ENCODE assay signal across 14 cellular contexts in the genomic region with DNA sequence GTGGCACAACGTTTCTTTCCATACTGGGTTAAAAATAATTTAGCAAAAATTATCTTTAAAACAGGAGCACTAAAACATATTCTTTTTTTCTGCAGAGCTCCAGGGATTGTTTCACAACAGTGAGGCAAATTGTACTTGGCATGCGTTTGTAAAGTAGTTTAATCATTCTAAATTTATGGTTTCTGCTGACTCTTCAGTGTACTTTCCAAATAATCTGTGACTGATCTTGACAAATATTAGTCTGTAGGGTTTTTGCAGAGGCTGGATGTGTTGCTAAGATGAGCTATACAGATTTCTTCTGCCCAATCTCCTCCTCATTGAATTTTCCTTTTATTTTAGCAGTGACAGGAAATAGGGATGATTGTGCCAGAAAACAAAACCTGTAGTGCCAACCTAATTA.
DNase-seq lines count a peak whose midpoint lies in the region; ATAC-seq, FAIRE-seq and TF ChIP-seq lines count a peak whose summit lies in the region.
"Had no signal": no experiment of that assay in that cellular context is flagged by ENCODE, and none has a peak within 500 bp of the region (broad histone marks: within the 10 kb centered on the region; RNA-seq: fewer than 3 reads in every experiment).

No MANE protein-coding gene starts in this region.

- H3K9ac ChIP-seq in HepG2 (ENCODE audit: insufficient read depth, low read depth, low read length) = no peak overlapping the region
- H3K9ac ChIP-seq in endocrine pancreas (ENCODE audit: control insufficient read depth, insufficient read depth, low read length) = no peak overlapping the region
- H3K9ac ChIP-seq: BLaER1 treated with 17β-estradiol and CSF1 and Interleukin-3, amounts not matched to agents 10 nM and 100 nM had no signal

- H3K4me2 ChIP-seq in HepG2 (ENCODE audit: low read depth, low read length) = no peak overlapping the region
- H3K4me2 ChIP-seq: BLaER1 treated with 17β-estradiol and CSF1 and Interleukin-3, amounts not matched to agents 10 nM and 100 nM had no signal

- TF ChIP-seq POLR2A in right lobe of liver (IDR thresholded peaks at IDR 0.05) (no peak), HepG2 (IDR thresholded peaks at IDR 0.05; ENCODE audit: insufficient read depth in 1 of 2, low read depth in 2 of 2, low read length in 2 of 2) (no peak)

- ATAC-seq in right lobe of liver (peak; percentile 58 to 81 (median 74)), HepG2 (no peak), left lobe of liver (peak; percentile 85), natural killer cell (no peak)

- H3K36me3 ChIP-seq in right lobe of liver (no peaks in the 10 kb centered on the region), HepG2 (replicated peaks in 1 of 2; ENCODE audit: control insufficient read depth in 1 of 2, insufficient read depth in 2 of 2, low read length in 2 of 2) (no peaks in the 10 kb centered on the region), endocrine pancreas (ENCODE audit: control insufficient read depth, insufficient read depth, low read length) (no peaks in the 10 kb centered on the region)
- H3K36me3 ChIP-seq: BLaER1 treated with 17β-estradiol and CSF1 and Interleukin-3, amounts not matched to agents 10 nM and 100 nM; HAP-1 had no signal

- no peak overlapping the region for H2AFZ ChIP-seq in HepG2 (ENCODE audit: low read length)

- no peak for TF ChIP-seq EP300 in HepG2 (IDR thresholded peaks at IDR 0.05; ENCODE audit: low read depth in 2 of 2, low read length in 2 of 2)
- no peak for TF ChIP-seq EP300 in HepG2 (CRISPR knock-in tag; IDR thresholded peaks at IDR 0.05; ENCODE audit: borderline replicate concordance)

- TF ChIP-seq RAD21 in HepG2 (CRISPR knock-in tag; IDR thresholded peaks at IDR 0.05) = no peak

- H3K27me3 ChIP-seq in right lobe of liver (no peaks in the 10 kb centered on the region), HepG2 (ENCODE audit: control insufficient read depth in 1 of 2, insufficient read depth in 2 of 2, low read length in 2 of 2) (no peaks in the 10 kb centered on the region), endocrine pancreas (ENCODE audit: control insufficient read depth, insufficient read depth, low read length) (no peaks in the 10 kb centered on the region)
- H3K27me3 ChIP-seq: BLaER1 treated with 17β-estradiol and CSF1 and Interleukin-3, amounts not matched to agents 10 nM and 100 nM had no signal

- no TSS peak for BruUV-seq in HepG2 (replicated peaks; lab: Mats Ljungman, UMichigan)

- H3K9me3 ChIP-seq in right lobe of liver (no peaks in the 10 kb centered on the region), HepG2 (ENCODE audit: low read length) (no peaks in the 10 kb centered on the region), endocrine pancreas (ENCODE audit: control insufficient read depth, low read length) (no peaks in the 10 kb centered on the region)
- H3K9me3 ChIP-seq: BLaER1 treated with 17β-estradiol and CSF1 and Interleukin-3, amounts not matched to agents 10 nM and 100 nM; HAP-1 had no signal

- peaks cover 0 to 15% (median 7%) of the 10 kb centered on the region in 4 donors for H3K4me1 ChIP-seq in right lobe of liver
- no peaks in the 10 kb centered on the region for H3K4me1 ChIP-seq in HepG2 (ENCODE audit: insufficient read depth, low read length)
- peaks cover 3% of the 10 kb centered on the region for H3K4me1 ChIP-seq in endocrine pancreas (ENCODE audit: control insufficient read depth, insufficient read depth, low read length)
- H3K4me1 ChIP-seq: HAP-1 had no signal

- H3K27ac ChIP-seq in right lobe of liver (no peak overlapping the region), HepG2 (ENCODE audit: extremely low read length, insufficient read depth, low read length) (no peak overlapping the region)
- H3K27ac ChIP-seq: 22Rv1; BLaER1 treated with 17β-estradiol and CSF1 and Interleukin-3, amounts not matched to agents 10 nM and 100 nM had no signal

- FAIRE-seq in HepG2 (lab: Jason Lieb, UNC) = no peak
- no peak for FAIRE-seq in urothelium cell line (lab: Jason Lieb, UNC)

- in situ Hi-C loops in HepG2 (cut with HindIII; ENCODE audit: extremely low pct_ligation_motif_present, low pct_unique_long_range_greater_than_20kb) = no loop called here

- H3K27ac Mint-ChIP-seq in natural killer cell = no peak overlapping the region
- H3K27ac Mint-ChIP-seq: CD4-positive, CD25-positive, alpha-beta regulatory T cell had no signal

- no peaks in the 10 kb centered on the region for H4K20me1 ChIP-seq in HepG2 (ENCODE audit: insufficient read depth, low read length)
- H4K20me1 ChIP-seq: BLaER1 treated with 17β-estradiol and CSF1 and Interleukin-3, amounts not matched to agents 10 nM and 100 nM had no signal

- DNase-seq in right lobe of liver (no peak), HepG2 (ENCODE audit: low spot score) (no peak), left lobe of liver (ENCODE audit: low spot score) (no peak), urothelium cell line (ENCODE audit: low spot score) (no peak), natural killer cell (no peak), AG08396 (ENCODE audit: low spot score) (no peak)
- DNase-seq: AML-193; CD4-positive, CD25-positive, alpha-beta regulatory T cell; DMS53; GOT3 had no signal

- H3K27me3 Mint-ChIP-seq in natural killer cell (ENCODE audit: low read depth in 2 of 2) = peaks cover 6 to 15% of the 10 kb centered on the region in 2 donors

- intact Hi-C loops in right lobe of liver (cut with DNase I) (no loop called here), HepG2 (cut with micrococcal nuclease; ENCODE audit: unreplicated experiment) (no loop called here), natural killer cell (cut with micrococcal nuclease) (no loop called here)

- H3K4me3 Mint-ChIP-seq in natural killer cell = no peak overlapping the region
- H3K4me3 Mint-ChIP-seq: CD4-positive, CD25-positive, alpha-beta regulatory T cell had no signal

- no peak overlapping the region for H3K4me3 ChIP-seq in right lobe of liver
- H3K4me3 ChIP-seq in HepG2 (replicated peaks in 1 of 3; ENCODE audit: insufficient read depth in 1 of 3, low read depth in 2 of 3, low read length in 3 of 3) = no peak overlapping the region
- H3K4me3 ChIP-seq in endocrine pancreas (ENCODE audit: control insufficient read depth, insufficient read depth, low read length) = peak overlapping the region; percentile 54
- H3K4me3 ChIP-seq: BLaER1 treated with 17β-estradiol and CSF1 and Interleukin-3, amounts not matched to agents 10 nM and 100 nM; HAP-1 had no signal

- H3K4me1 Mint-ChIP-seq in natural killer cell = no peaks in the 10 kb centered on the region
- H3K4me1 Mint-ChIP-seq: CD4-positive, CD25-positive, alpha-beta regulatory T cell had no signal

- 17% methylated on average over 2 of the region's 2 CpGs for WGBS in right lobe of liver (ENCODE audit: insufficient coverage, low coverage, low lambda C conversion rate, missing lambda C conversion rate)
- 2% methylated on average over 2 of the region's 2 CpGs for WGBS in HepG2 (ENCODE audit: low lambda C conversion rate)

- H3K9me3 Mint-ChIP-seq in natural killer cell = no peaks in the 10 kb centered on the region

- POLR2A ChIA-PET in HepG2 (lab: Yijun Ruan, JAX) = no interaction called here

- H3K36me3 Mint-ChIP-seq in natural killer cell = no peaks in the 10 kb centered on the region
- H3K36me3 Mint-ChIP-seq: CD4-positive, CD25-positive, alpha-beta regulatory T cell had no signal

- no peaks in the 10 kb centered on the region for H3K79me2 ChIP-seq in HepG2 (ENCODE audit: insufficient read depth, low read length)

- CTCF ChIA-PET in HepG2 (lab: Yijun Ruan, JAX; ENCODE audit: low intra/inter-chr PET ratio, low total read pairs) = no interaction called here

- TF ChIP-seq CTCF in right lobe of liver (IDR thresholded peaks at IDR 0.05) (no peak), HepG2 (CRISPR knock-in tag; IDR thresholded peaks at IDR 0.05) (no peak), natural killer cell (IDR thresholded peaks at IDR 0.05) (no peak)

TF ChIP-seq in HepG2, 621 proteins besides CTCF, POLR2A, EP300 and RAD21 (continues in another document):
- TF ChIP-seq, protein P1, sequence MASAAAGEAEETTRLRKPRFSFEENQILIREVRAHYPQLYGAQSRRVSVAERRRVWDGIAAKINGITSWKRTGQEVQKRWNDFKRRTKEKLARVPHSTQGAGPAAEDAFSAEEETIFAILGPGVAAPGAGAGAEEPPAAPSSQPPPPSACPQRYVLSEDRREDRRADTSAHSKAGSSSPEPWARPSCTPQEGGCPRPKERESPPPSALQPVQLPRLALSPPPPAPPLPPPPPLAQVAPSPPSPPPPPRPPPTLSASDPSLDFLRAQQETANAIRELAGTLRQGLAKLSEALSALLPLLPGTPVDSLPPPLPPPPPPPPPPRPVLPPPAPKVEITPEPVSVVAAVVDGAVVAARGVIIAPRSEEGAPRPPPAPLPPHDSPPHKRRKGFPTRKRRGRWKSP (CRISPR knock-in tag; IDR thresholded peaks at IDR 0.05) = no peak
- TF ChIP-seq, protein P2, sequence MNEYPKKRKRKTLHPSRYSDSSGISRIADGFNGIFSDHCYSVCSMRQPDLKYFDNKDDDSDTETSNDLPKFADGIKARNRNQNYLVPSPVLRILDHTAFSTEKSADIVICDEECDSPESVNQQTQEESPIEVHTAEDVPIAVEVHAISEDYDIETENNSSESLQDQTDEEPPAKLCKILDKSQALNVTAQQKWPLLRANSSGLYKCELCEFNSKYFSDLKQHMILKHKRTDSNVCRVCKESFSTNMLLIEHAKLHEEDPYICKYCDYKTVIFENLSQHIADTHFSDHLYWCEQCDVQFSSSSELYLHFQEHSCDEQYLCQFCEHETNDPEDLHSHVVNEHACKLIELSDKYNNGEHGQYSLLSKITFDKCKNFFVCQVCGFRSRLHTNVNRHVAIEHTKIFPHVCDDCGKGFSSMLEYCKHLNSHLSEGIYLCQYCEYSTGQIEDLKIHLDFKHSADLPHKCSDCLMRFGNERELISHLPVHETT (CRISPR knock-in tag; conservative IDR thresholded peaks at IDR 0.05) = no peak
- TF ChIP-seq ZNF558 (CRISPR knock-in tag; IDR thresholded peaks at IDR 0.05; ENCODE audit: borderline replicate concordance) (no peak), ATF7-NPFF (CRISPR knock-in tag; IDR thresholded peaks at IDR 0.05; ENCODE audit: low read depth) (no peak), KLF9 (CRISPR knock-in tag; IDR thresholded peaks at IDR 0.05; ENCODE audit: low read depth) (no peak), SRY (CRISPR knock-in tag; IDR thresholded peaks at IDR 0.05) (no peak), ZNF549 (CRISPR knock-in tag; IDR thresholded peaks at IDR 0.05) (no peak), RBAK (CRISPR knock-in tag; IDR thresholded peaks at IDR 0.05) (no peak), ZNF101 (CRISPR knock-in tag; IDR thresholded peaks at IDR 0.05; ENCODE audit: borderline replicate concordance, low read depth) (no peak)
- TF ChIP-seq, protein P3, sequence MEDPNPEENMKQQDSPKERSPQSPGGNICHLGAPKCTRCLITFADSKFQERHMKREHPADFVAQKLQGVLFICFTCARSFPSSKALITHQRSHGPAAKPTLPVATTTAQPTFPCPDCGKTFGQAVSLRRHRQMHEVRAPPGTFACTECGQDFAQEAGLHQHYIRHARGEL (CRISPR knock-in tag; IDR thresholded peaks at IDR 0.05) = no peak

Comparison
In these comparisons a context has a peak if more than half of its experiments do, and no peak if none do; other contexts are left out.
1. ATAC-seq: peak in right lobe of liver (4 of 4) and left lobe of liver (single experiment); none in HepG2 (single experiment) and natural killer cell (0 of 3).